Comparison of ENCODE assay signal across 12 cellular contexts in the genomic region with DNA sequence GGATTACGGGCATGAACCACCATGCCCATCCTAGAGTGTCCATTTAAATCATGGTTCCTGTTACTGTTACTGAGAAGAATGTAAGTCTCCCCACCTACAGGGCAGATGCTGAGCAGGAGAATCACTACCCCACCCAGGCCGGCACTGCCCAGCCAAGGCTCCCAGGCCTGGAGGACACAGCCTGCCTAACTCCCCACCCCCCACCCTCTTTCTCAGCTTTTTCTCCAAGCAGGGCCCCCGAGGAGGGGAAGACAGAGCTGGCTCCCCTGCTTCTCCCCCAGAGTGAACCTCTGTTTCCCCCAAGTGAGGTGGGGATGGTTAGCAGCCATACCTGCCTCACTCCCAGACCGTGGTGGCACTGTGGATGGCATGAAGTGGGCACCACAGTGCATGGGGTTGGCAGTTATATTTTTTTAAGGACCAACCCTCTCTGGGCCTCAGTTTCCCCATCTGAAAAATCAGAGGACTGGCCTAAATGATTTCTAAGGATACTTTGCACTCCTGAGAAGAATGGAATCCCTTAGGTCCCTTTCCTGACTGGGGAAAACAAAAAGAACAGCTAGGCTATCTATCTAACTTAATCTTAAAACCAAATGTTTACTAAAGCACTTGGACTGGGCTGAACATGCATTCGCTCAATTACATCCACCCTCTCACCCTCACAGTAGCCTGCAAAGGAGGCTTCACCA. TPM values are rescaled to one million over a fixed set of nuclear protein-coding genes. Genes with fewer than 3 reads are reported as not detected.
DNase-seq lines count a peak whose midpoint lies in the region; ATAC-seq and TF ChIP-seq lines count a peak whose summit lies in the region.
"Had no signal": no experiment of that assay in that cellular context is flagged by ENCODE, and none has a peak within 500 bp of the region (broad histone marks: within the 10 kb centered on the region; RNA-seq: fewer than 3 reads in every experiment).

No MANE protein-coding gene starts in this region.

- 74 to 92% (median 86%) methylated on average over 5 of the region's 5 CpGs for WGBS in spleen, 5 donors

- DNase-seq in CD8-positive, alpha-beta memory T cell: no peak
- DNase-seq in T-helper 17 cell: no peak
- no peak for DNase-seq in immature natural killer cell
- peak; percentile 74 for DNase-seq in spleen
- DNase-seq in stimulated activated CD4-positive, alpha-beta T cell treated with anti-CD3 and anti-CD28 coated beads, Interleukin-2, amount 100 ng/mL, for 24 hours: no peak
- DNase-seq in OCI-M2 (lab: John Stamatoyannopoulos, UW; ENCODE audit: unreplicated experiment): no peak
- DNase-seq in NCI-H510A (lab: John Stamatoyannopoulos, UW): no peak
- DNase-seq: kidney glomerular epithelial cell, NCI-H2081 treated with DMSO at 0.1 percent for 48 hours had no signal

- no peaks in the 10 kb centered on the region for H3K27me3 Mint-ChIP-seq in CD8-positive, alpha-beta memory T cell
- no peaks in the 10 kb centered on the region for H3K27me3 Mint-ChIP-seq in T-helper 17 cell
- H3K27me3 Mint-ChIP-seq in immature natural killer cell (ENCODE audit: low read depth in 3 of 3): peaks cover 0 to 16% (median 3%) of the 10 kb centered on the region in 3 donors

- H3K27ac ChIP-seq in CD8-positive, alpha-beta memory T cell (ENCODE audit: low read depth, low read length): no peak overlapping the region
- H3K27ac ChIP-seq in spleen: peak overlapping the region; percentile 57 to 98 (median 95)

- CTCF ChIA-PET in CD8-positive, alpha-beta memory T cell (lab: Charles Lee): interaction anchor here (1.7 to 2.1 kb wide), 3 partner anchors 12 to 169 kb away, joined by 4 to 6 read pairs (median 5); no protein-coding TSS in a partner anchor

- no peak overlapping the region for H3K4me3 ChIP-seq in CD8-positive, alpha-beta memory T cell (ENCODE audit: low read length)
- no peak overlapping the region for H3K4me3 ChIP-seq in spleen
- H3K4me3 ChIP-seq: K562 had no signal

- H3K4me1 ChIP-seq in CD8-positive, alpha-beta memory T cell (ENCODE audit: insufficient read depth, low read length): peaks cover 71% of the 10 kb centered on the region
- H3K4me1 ChIP-seq in spleen: peaks cover 53 to 87% (median 80%) of the 10 kb centered on the region in 6 donors

- peak overlapping the region; percentile 38 to 99 (median 90) for H3K27ac Mint-ChIP-seq in CD8-positive, alpha-beta memory T cell
- peak overlapping the region; percentile 93 for H3K27ac Mint-ChIP-seq in T-helper 17 cell
- H3K27ac Mint-ChIP-seq in immature natural killer cell: peak overlapping the region; percentile 51 to 85 (median 77)

- no peaks in the 10 kb centered on the region for H3K9me3 Mint-ChIP-seq in CD8-positive, alpha-beta memory T cell
- no peaks in the 10 kb centered on the region for H3K9me3 Mint-ChIP-seq in immature natural killer cell

- H3K9me3 ChIP-seq in CD8-positive, alpha-beta memory T cell (ENCODE audit: low read length): no peaks in the 10 kb centered on the region
- no peaks in the 10 kb centered on the region for H3K9me3 ChIP-seq in T-helper 17 cell (ENCODE audit: control insufficient read depth, low read length, poor library complexity, severe bottlenecking)
- H3K9me3 ChIP-seq in spleen: no peaks in the 10 kb centered on the region

- no peak for ATAC-seq in T-helper 17 cell
- ATAC-seq: K562 had no signal

- H3K4me3 Mint-ChIP-seq in CD8-positive, alpha-beta memory T cell: peak overlapping the region in 5 of 7 donors; percentile 8 to 74 (median 32)
- H3K4me3 Mint-ChIP-seq in T-helper 17 cell (peak overlapping the region; percentile 41), immature natural killer cell (peak overlapping the region in 1 of 5 donors; percentile 14)

- intact Hi-C loops in spleen (cut with DNase I; ENCODE audit: low total_unique reads): no loop called here

- peaks cover 0 to 47% (median 0%) of the 10 kb centered on the region in 3 donors for H3K36me3 Mint-ChIP-seq in CD8-positive, alpha-beta memory T cell
- H3K36me3 Mint-ChIP-seq in T-helper 17 cell (ENCODE audit: low read depth): no peaks in the 10 kb centered on the region
- no peaks in the 10 kb centered on the region for H3K36me3 Mint-ChIP-seq in immature natural killer cell

- no peaks in the 10 kb centered on the region for H3K27me3 ChIP-seq in CD8-positive, alpha-beta memory T cell (ENCODE audit: insufficient read depth, low read length, poor library complexity, severe bottlenecking)
- no peaks in the 10 kb centered on the region for H3K27me3 ChIP-seq in spleen (replicated peaks in 1 of 7)

- H3K4me1 Mint-ChIP-seq in CD8-positive, alpha-beta memory T cell: peaks cover 59 to 73% (median 62%) of the 10 kb centered on the region in 3 donors
- H3K4me1 Mint-ChIP-seq in T-helper 17 cell (peaks cover 48% of the 10 kb centered on the region), immature natural killer cell (peaks cover 49% of the 10 kb centered on the region in 2 donors)

- POLR2A ChIA-PET in CD8-positive, alpha-beta memory T cell (lab: Charles Lee): interaction anchor here (0.6 to 2.3 kb wide), 2 partner anchors 172 to 354 kb away, joined by 4 to 22 read pairs; partner anchors contain the start of genes DNAL4 and RPL3

- no peak for TF ChIP-seq CTCF in spleen (IDR thresholded peaks at IDR 0.05 in 8 of 11, conservative IDR thresholded peaks at IDR 0.05 in 3 of 11)

- H3K36me3 ChIP-seq in CD8-positive, alpha-beta memory T cell (ENCODE audit: insufficient read depth, low read length): no peaks in the 10 kb centered on the region
- peaks cover 0 to 32% (median 3%) of the 10 kb centered on the region in 6 donors for H3K36me3 ChIP-seq in spleen

- TF ChIP-seq POLR2A in spleen (IDR thresholded peaks at IDR 0.05): no peak

RNA-seq across cellular contexts. Expression of gene CBX7, which starts 5.0 kb away (rescaled TPM):
- 10 to 100 TPM; 26.1 to 26.4 TPM for total RNA-seq in CD8-positive, alpha-beta memory T cell
- 29.7 TPM for polyA plus RNA-seq in CD8-positive, alpha-beta memory T cell
- total RNA-seq in T-helper 17 cell (10 to 100 TPM; 73.9 to 87.9 TPM), spleen (10 to 100 TPM; 50.9 to 99.4 (median 64.6) TPM)
- polyA plus RNA-seq in immature natural killer cell (1 to 10 TPM; 4.5 to 9.6 (median 9.1) TPM), spleen (10 to 100 TPM; 20.2 to 62.0 (median 26.8) TPM)

RNA-seq across cellular contexts. Expression of gene APOBEC3H, which starts 50.4 kb away (rescaled TPM):
- 10 to 100 TPM; 10.8 to 11.0 TPM for total RNA-seq in CD8-positive, alpha-beta memory T cell
- polyA plus RNA-seq in CD8-positive, alpha-beta memory T cell: 11.7 TPM
- 1 to 10 TPM; 1.4 to 4.4 TPM for total RNA-seq in T-helper 17 cell
- 10 to 100 TPM; 16.7 to 22.2 (median 21.7) TPM for polyA plus RNA-seq in immature natural killer cell
- 1 to 10 TPM in 5 of 7 donors, under 1 TPM in 1, not detected in 1; 0.70 to 3.8 (median 2.2) TPM for total RNA-seq in spleen
- 1 to 10 TPM; 1.8 to 3.4 (median 2.3) TPM for polyA plus RNA-seq in spleen
- total RNA-seq: cerebellum, fibroblast of villous mesenchyme, K562 had no signal
